In genomic region chr12:6891637-6892036, GRCh38 we compare ENCODE assay signal across 1 cellular context.
TF ChIP-seq lines count a peak whose summit lies in the region.

No MANE protein-coding gene starts in this region.

TF ChIP-seq in endothelial cell of umbilical vein, 7 proteins besides CTCF, POLR2A, EP300 and RAD21:
- no peak for TF ChIP-seq POLR2AphosphoS5 (IDR thresholded peaks at IDR 0.05; ENCODE audit: insufficient read depth, low read depth, low read length)
- no peak for TF ChIP-seq MYC (IDR thresholded peaks at IDR 0.05; ENCODE audit: low read depth, low read length)
- TF ChIP-seq EZH2 (IDR thresholded peaks at IDR 0.05; ENCODE audit: borderline replicate concordance, low read depth, low read length, severe bottlenecking): no peak
- no peak for TF ChIP-seq FOS (IDR thresholded peaks at IDR 0.05; ENCODE audit: borderline replicate concordance, insufficient read depth, low read length)
- no peak for TF ChIP-seq GATA2 (IDR thresholded peaks at IDR 0.05; ENCODE audit: insufficient read depth, insufficient read length, low read depth, low read length)
- TF ChIP-seq, protein P1, sequence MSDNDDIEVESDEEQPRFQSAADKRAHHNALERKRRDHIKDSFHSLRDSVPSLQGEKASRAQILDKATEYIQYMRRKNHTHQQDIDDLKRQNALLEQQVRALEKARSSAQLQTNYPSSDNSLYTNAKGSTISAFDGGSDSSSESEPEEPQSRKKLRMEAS (IDR thresholded peaks at IDR 0.05; ENCODE audit: insufficient read depth, insufficient read length): no peak
- TF ChIP-seq JUN (IDR thresholded peaks at IDR 0.05; ENCODE audit: borderline replicate concordance, insufficient read depth, insufficient read length, low read depth): no peak
